16 cellular contexts compared by ENCODE assay signal in the genomic region with DNA sequence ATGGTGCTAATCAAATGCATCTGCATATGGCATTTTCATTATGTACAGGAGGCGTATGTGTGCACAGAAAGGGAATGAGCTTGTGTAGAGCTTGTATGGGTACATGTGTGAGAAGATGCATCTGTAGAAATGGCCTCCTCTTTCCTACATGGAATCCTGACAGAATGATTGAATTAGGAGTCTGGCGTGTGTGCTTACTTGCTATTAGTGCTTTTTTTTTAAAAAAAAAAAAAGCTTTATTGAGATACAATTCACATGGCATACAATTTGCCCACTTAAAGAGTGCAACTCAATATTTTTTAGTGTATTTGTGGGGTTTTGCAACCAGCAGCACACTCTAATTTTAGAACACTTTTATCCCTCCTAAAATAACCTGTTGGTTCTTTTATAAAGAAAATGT.
DNase-seq lines count a peak whose midpoint lies in the region; ATAC-seq and TF ChIP-seq lines count a peak whose summit lies in the region.
"Had no signal": no experiment of that assay in that cellular context is flagged by ENCODE, and none has a peak within 500 bp of the region (broad histone marks: within the 10 kb centered on the region; RNA-seq: fewer than 3 reads in every experiment).

No MANE protein-coding gene starts in this region.

- H3K4me1 Mint-ChIP-seq in CD4-positive, alpha-beta memory T cell, result peaks cover 76 to 98% (median 89%) of the 10 kb centered on the region in 4 donors
- peaks cover 94% of the 10 kb centered on the region for H3K4me1 Mint-ChIP-seq in activated naive CD8-positive, alpha-beta T cell (ENCODE audit: low read depth)
- H3K4me1 Mint-ChIP-seq in naive thymus-derived CD8-positive, alpha-beta T cell, result peaks cover 44 to 99% (median 96%) of the 10 kb centered on the region in 4 donors
- peaks cover 8% of the 10 kb centered on the region for H3K4me1 Mint-ChIP-seq in mesothelial cell of epicardium

- no peaks in the 10 kb centered on the region for H3K9me3 Mint-ChIP-seq in CD4-positive, alpha-beta memory T cell
- no peaks in the 10 kb centered on the region for H3K9me3 Mint-ChIP-seq in activated naive CD8-positive, alpha-beta T cell (ENCODE audit: low read depth)
- no peaks in the 10 kb centered on the region for H3K9me3 Mint-ChIP-seq in naive thymus-derived CD8-positive, alpha-beta T cell
- no peaks in the 10 kb centered on the region for H3K9me3 Mint-ChIP-seq in mesothelial cell of epicardium
- H3K9me3 Mint-ChIP-seq: endodermal cell had no signal

- no peak overlapping the region for H3K9ac ChIP-seq in BLaER1

- no peak for TF ChIP-seq POLR2A in vagina (IDR thresholded peaks at IDR 0.05)

- no peak for ATAC-seq in naive thymus-derived CD8-positive, alpha-beta T cell

- H3K27ac Mint-ChIP-seq in CD4-positive, alpha-beta memory T cell, result peak overlapping the region; percentile 31 to 90 (median 73)
- peak overlapping the region; percentile 91 for H3K27ac Mint-ChIP-seq in activated naive CD8-positive, alpha-beta T cell
- peak overlapping the region; percentile 69 to 98 (median 90) for H3K27ac Mint-ChIP-seq in naive thymus-derived CD8-positive, alpha-beta T cell
- H3K27ac Mint-ChIP-seq in mesothelial cell of epicardium, result no peak overlapping the region
- H3K27ac Mint-ChIP-seq: endodermal cell had no signal

- TF ChIP-seq CTCF in vagina (IDR thresholded peaks at IDR 0.05) (no peak), mesothelial cell of epicardium (IDR thresholded peaks at IDR 0.05; ENCODE audit: unreplicated experiment) (no peak)

- H3K27ac ChIP-seq in BLaER1, result no peak overlapping the region
- H3K27ac ChIP-seq in CD4-positive, alpha-beta memory T cell (ENCODE audit: low read depth, low read length), result peak overlapping the region; percentile 29
- H3K27ac ChIP-seq in vagina, result no peak overlapping the region
- H3K27ac ChIP-seq: Peyer's patch had no signal

- H3K9me3 ChIP-seq in BLaER1, result no peaks in the 10 kb centered on the region
- H3K9me3 ChIP-seq in CD4-positive, alpha-beta memory T cell (ENCODE audit: control insufficient read depth in 1 of 2, low read length in 2 of 2), result no peaks in the 10 kb centered on the region
- H3K9me3 ChIP-seq in vagina, result no peaks in the 10 kb centered on the region
- H3K9me3 ChIP-seq: Peyer's patch, testis had no signal

- H3K4me1 ChIP-seq in BLaER1 (peaks cover 90% of the 10 kb centered on the region), vagina (peaks cover 51% of the 10 kb centered on the region)
- H3K4me1 ChIP-seq in CD4-positive, alpha-beta memory T cell (ENCODE audit: insufficient read depth, low read length), result peaks cover 97% of the 10 kb centered on the region

- peak overlapping the region; percentile 36 for H3K4me2 ChIP-seq in BLaER1

- intact Hi-C loops in CD4-positive, alpha-beta memory T cell (cut with micrococcal nuclease), result no loop called here
- intact Hi-C loops in vagina (cut with DNase I) (no loop called here), posterior cingulate gyrus (cut with DNase I) (no loop called here)

- POLR2A ChIA-PET in CD4-positive, alpha-beta memory T cell (lab: Charles Lee; ENCODE audit: partially characterized antibody), result interaction anchor here (0.9 to 7.3 kb wide), 8 partner anchors 9 to 99 kb away, joined by 3 to 43 read pairs (median 6); partner anchors contain the start of gene TMEM131L
- POLR2A ChIA-PET in naive thymus-derived CD8-positive, alpha-beta T cell (lab: Charles Lee), result interaction anchor here (0.7 to 4.7 kb wide), 4 partner anchors 9 to 66 kb away, joined by 5 to 27 read pairs (median 8); partner anchors contain the start of gene TMEM131L

- H3K27me3 ChIP-seq in BLaER1 (no peaks in the 10 kb centered on the region), vagina (no peaks in the 10 kb centered on the region)
- no peaks in the 10 kb centered on the region for H3K27me3 ChIP-seq in CD4-positive, alpha-beta memory T cell (ENCODE audit: insufficient read depth, low read length)
- H3K27me3 ChIP-seq: Peyer's patch, testis had no signal

- no peak for DNase-seq in CD4-positive, alpha-beta memory T cell
- no peak for DNase-seq in naive thymus-derived CD8-positive, alpha-beta T cell
- DNase-seq in vagina (ENCODE audit: extremely low spot score in 2 of 2) (no peak), posterior cingulate gyrus (no peak), mesothelial cell of epicardium (ENCODE audit: low spot score in 2 of 2, unreplicated experiment in 2 of 2) (no peak)
- DNase-seq: activated CD4-positive, alpha-beta T cell treated with anti-CD3 and anti-CD28 coated beads, Interleukin-2, amount 50 U/mL, for 1 hour; AML-193; anterior cingulate cortex; endodermal cell; hippocampal formation; Kasumi-1; Peyer's patch; stimulated activated CD4-positive, alpha-beta T cell treated with anti-CD3 and anti-CD28 coated beads, Interleukin-2, amount 100 ng/mL, for 24 hours; testis had no signal

- H4K20me1 ChIP-seq in BLaER1, result peaks cover 100% of the 10 kb centered on the region

- H3K27me3 Mint-ChIP-seq in CD4-positive, alpha-beta memory T cell, result no peaks in the 10 kb centered on the region
- no peaks in the 10 kb centered on the region for H3K27me3 Mint-ChIP-seq in activated naive CD8-positive, alpha-beta T cell
- H3K27me3 Mint-ChIP-seq in naive thymus-derived CD8-positive, alpha-beta T cell, result no peaks in the 10 kb centered on the region
- H3K27me3 Mint-ChIP-seq in mesothelial cell of epicardium (ENCODE audit: low read depth), result no peaks in the 10 kb centered on the region

- H3K36me3 ChIP-seq in BLaER1, result peaks cover 78% of the 10 kb centered on the region
- H3K36me3 ChIP-seq in CD4-positive, alpha-beta memory T cell (ENCODE audit: insufficient read depth, low read length), result no peaks in the 10 kb centered on the region
- no peaks in the 10 kb centered on the region for H3K36me3 ChIP-seq in vagina
- H3K36me3 ChIP-seq: Peyer's patch had no signal

- H3K36me3 Mint-ChIP-seq in CD4-positive, alpha-beta memory T cell, result peaks cover 17 to 20% of the 10 kb centered on the region in 2 donors
- H3K36me3 Mint-ChIP-seq in activated naive CD8-positive, alpha-beta T cell, result peaks cover 12% of the 10 kb centered on the region
- peaks cover 0 to 21% (median 2%) of the 10 kb centered on the region in 3 donors for H3K36me3 Mint-ChIP-seq in naive thymus-derived CD8-positive, alpha-beta T cell
- H3K36me3 Mint-ChIP-seq in mesothelial cell of epicardium, result no peaks in the 10 kb centered on the region

- H3K4me3 ChIP-seq in BLaER1 (no peak overlapping the region), vagina (no peak overlapping the region)
- H3K4me3 ChIP-seq in CD4-positive, alpha-beta memory T cell (ENCODE audit: low read length in 2 of 2), result no peak overlapping the region
- H3K4me3 ChIP-seq: Peyer's patch, testis had no signal

- CTCF ChIA-PET in CD4-positive, alpha-beta memory T cell (lab: Charles Lee; ENCODE audit: partially characterized antibody), result interaction anchor here (0.7 to 7.3 kb wide), 7 partner anchors 12 to 99 kb away, joined by 3 to 46 read pairs (median 10); no protein-coding TSS in a partner anchor

- peak overlapping the region in 4 of 8 donors; percentile 17 to 75 (median 36) for H3K4me3 Mint-ChIP-seq in CD4-positive, alpha-beta memory T cell
- peak overlapping the region; percentile 64 for H3K4me3 Mint-ChIP-seq in activated naive CD8-positive, alpha-beta T cell
- H3K4me3 Mint-ChIP-seq in naive thymus-derived CD8-positive, alpha-beta T cell, result peak overlapping the region in 8 of 10 donors; percentile 3 to 70 (median 57)
- H3K4me3 Mint-ChIP-seq in mesothelial cell of epicardium, result no peak overlapping the region
- H3K4me3 Mint-ChIP-seq: endodermal cell had no signal
